In genomic region chr5:82058710-82059109, GRCh38 we compare ENCODE assay signal across 22 cellular contexts.
DNase-seq lines count a peak whose midpoint lies in the region; ATAC-seq and TF ChIP-seq lines count a peak whose summit lies in the region.
"Had no signal": no experiment of that assay in that cellular context is flagged by ENCODE, and none has a peak within 500 bp of the region (broad histone marks: within the 10 kb centered on the region; RNA-seq: fewer than 3 reads in every experiment).

No MANE protein-coding gene starts in this region.

- H3K27me3 ChIP-seq in upper lobe of right lung = no peaks in the 10 kb centered on the region
- H3K27me3 ChIP-seq: ascending aorta, upper lobe of left lung had no signal

- no peaks in the 10 kb centered on the region for H3K36me3 ChIP-seq in upper lobe of right lung
- H3K36me3 ChIP-seq: ascending aorta, upper lobe of left lung had no signal

- POLR2A ChIA-PET in AG04449 (lab: Yijun Ruan, JAX) = no interaction called here

- intact Hi-C loops in upper lobe of right lung (cut with DNase I) = no loop called here

- TF ChIP-seq CTCF in AG04449 (IDR thresholded peaks at IDR 0.05; ENCODE audit: insufficient read depth, low read length, missing control alignments) (no peak), choroid plexus epithelial cell (conservative IDR thresholded peaks at IDR 0.05; ENCODE audit: low read depth, low read length) (no peak), GM13977 (IDR thresholded peaks at IDR 0.05; ENCODE audit: extremely low read depth, insufficient read depth, missing control alignments) (no peak), upper lobe of right lung (IDR thresholded peaks at IDR 0.05) (no peak)

- no peak overlapping the region for H3K4me3 ChIP-seq in AG04449 (ENCODE audit: low read depth, low read length)
- H3K4me3 ChIP-seq in choroid plexus epithelial cell (ENCODE audit: low read depth, low read length) = no peak overlapping the region
- no peak overlapping the region for H3K4me3 ChIP-seq in upper lobe of right lung
- H3K4me3 ChIP-seq: ascending aorta, psoas muscle, SK-N-MC, upper lobe of left lung had no signal

- ATAC-seq in GM19395 (IDR thresholded peaks at IDR 0.05; ENCODE audit: unreplicated experiment) = peak; percentile 82
- peak; percentile 49 for ATAC-seq in HG03045 (IDR thresholded peaks at IDR 0.05; ENCODE audit: unreplicated experiment)
- ATAC-seq in HG03460 (IDR thresholded peaks at IDR 0.05; ENCODE audit: unreplicated experiment) = no peak
- no peak for ATAC-seq in upper lobe of right lung
- ATAC-seq: psoas muscle; stimulated activated naive CD8-positive, alpha-beta T cell treated with anti-CD3 and anti-CD28 coated beads, Interleukin-15, Interleukin-2, amounts not matched to agents 100 U/mL and 50 U/mL, for 24 hours had no signal

- DNase-seq in AG04449 (ENCODE audit: low read depth, low spot score) = peak; percentile 9
- DNase-seq in choroid plexus epithelial cell (ENCODE audit: low read depth) = peak; percentile 45
- no peak for DNase-seq in GM13977 (ENCODE audit: low spot score)
- no peak for DNase-seq in upper lobe of right lung
- DNase-seq in UCSD-AML1 (lab: John Stamatoyannopoulos, UW; ENCODE audit: unreplicated experiment) = no peak
- DNase-seq: activated CD4-positive, alpha-beta T cell treated with anti-CD3 and anti-CD28 coated beads, Interleukin-2, amount 10 ng/mL, durations not matched to agents 24 days and 14 days; activated CD8-positive, alpha-beta memory T cell treated with anti-CD3 and anti-CD28 coated beads, Interleukin-2, amount 50 U/mL, for 48 hours; activated naive CD4-positive, alpha-beta T cell treated with Interleukin-2 at 50 U/mL for 16 hours; CD4-positive, CD25-positive, alpha-beta regulatory T cell; cortex of kidney; head of caudate nucleus; mesenchymal stem cell; MV-4-11; NCI-H2081; psoas muscle; stimulated activated naive CD8-positive, alpha-beta T cell treated with anti-CD3 and anti-CD28 coated beads, Interleukin-15, Interleukin-2, amounts not matched to agents 100 U/mL and 50 U/mL, for 24 hours; upper lobe of left lung had no signal

- H3K9me3 ChIP-seq in upper lobe of right lung = no peaks in the 10 kb centered on the region
- H3K9me3 ChIP-seq: ascending aorta, psoas muscle, upper lobe of left lung had no signal

- in situ Hi-C loops in GM13977 (cut with MboI; ENCODE audit: low pct_unique_long_range_greater_than_20kb, low sequenced_read_pairs, unreplicated experiment) = no loop called here

- no peaks in the 10 kb centered on the region for H3K4me1 ChIP-seq in upper lobe of right lung
- H3K4me1 ChIP-seq: ascending aorta, psoas muscle, upper lobe of left lung had no signal

- CTCF ChIA-PET in AG04449 (lab: Yijun Ruan, JAX) = no interaction called here

- H3K27ac ChIP-seq in upper lobe of right lung = no peak overlapping the region
- H3K27ac ChIP-seq: ascending aorta, psoas muscle, SK-N-MC, upper lobe of left lung had no signal

Comparison
In these comparisons a context has a peak if more than half of its experiments do, and no peak if none do; other contexts are left out.
1. DNase-seq: peak in AG04449 (single experiment) and choroid plexus epithelial cell (single experiment); none in GM13977 (single experiment), upper lobe of right lung (single experiment) and UCSD-AML1 (single experiment).
2. ATAC-seq: peak in GM19395 (single experiment) and HG03045 (single experiment); none in HG03460 (single experiment) and upper lobe of right lung (single experiment).